ENCODE assay signal across 11 cellular contexts in the genomic region with DNA sequence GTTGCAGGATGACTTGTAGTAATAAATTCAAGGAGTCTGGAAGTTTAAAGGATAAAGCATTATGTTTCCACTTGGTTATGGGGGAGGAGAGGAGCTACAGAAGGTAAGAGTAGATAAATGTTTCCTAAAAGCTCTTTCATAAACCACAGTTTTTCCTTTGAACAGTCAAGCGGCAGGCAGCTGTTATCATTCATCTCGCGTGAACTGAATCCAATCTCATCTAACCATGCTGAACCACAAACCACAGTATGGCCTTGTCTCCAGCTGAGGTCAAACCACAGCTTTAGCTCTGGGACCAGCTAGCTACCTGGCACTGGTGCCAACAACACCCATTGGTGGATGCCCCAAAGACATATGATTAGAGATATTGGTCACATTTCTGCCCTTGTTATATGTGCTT.
DNase-seq lines count a peak whose midpoint lies in the region; ATAC-seq and TF ChIP-seq lines count a peak whose summit lies in the region.
"Had no signal": no experiment of that assay in that cellular context is flagged by ENCODE, and none has a peak within 500 bp of the region (broad histone marks: within the 10 kb centered on the region; RNA-seq: fewer than 3 reads in every experiment).

No MANE protein-coding gene starts in this region.

- no peak overlapping the region for H3K4me2 ChIP-seq in MM.1S (ENCODE audit: low read depth, low read length)

- H3K9ac ChIP-seq in MM.1S (ENCODE audit: low read length) = no peak overlapping the region

- H3F3A ChIP-seq in MM.1S (ENCODE audit: insufficient read depth, low read length) = no peaks in the 10 kb centered on the region

- H4K20me1 ChIP-seq in MM.1S (ENCODE audit: insufficient read depth, low read length) = no peaks in the 10 kb centered on the region

- no peaks in the 10 kb centered on the region for H3K9me2 ChIP-seq in MM.1S (replicated peaks; ENCODE audit: insufficient read depth, low read length)

- no peak for TF ChIP-seq CTCF in MM.1S (IDR thresholded peaks at IDR 0.05; ENCODE audit: low read length)

- peaks cover 51% of the 10 kb centered on the region for H3K27me3 Mint-ChIP-seq in activated naive CD8-positive, alpha-beta T cell treated with anti-CD3 and anti-CD28 coated beads for 36 hours

- H3K79me2 ChIP-seq in MM.1S (ENCODE audit: low read length) = no peaks in the 10 kb centered on the region

- H3K27ac Mint-ChIP-seq in activated naive CD8-positive, alpha-beta T cell treated with anti-CD3 and anti-CD28 coated beads for 36 hours = no peak overlapping the region
- H3K27ac Mint-ChIP-seq: B cell had no signal

- H3K4me1 ChIP-seq in MM.1S (ENCODE audit: low read length) = no peaks in the 10 kb centered on the region

- H3K27me3 ChIP-seq in MM.1S (replicated peaks; ENCODE audit: insufficient read depth, low read length) = no peaks in the 10 kb centered on the region

- no peak for ATAC-seq in HG03460 (IDR thresholded peaks at IDR 0.05; ENCODE audit: unreplicated experiment)
- ATAC-seq: left colon had no signal

- no peak overlapping the region for H3K27ac ChIP-seq in MM.1S (ENCODE audit: low read length)
- H3K27ac ChIP-seq: SK-N-MC had no signal

- H3K9me3 ChIP-seq in MM.1S (replicated peaks; ENCODE audit: insufficient read depth, low read length) = no peaks in the 10 kb centered on the region

- no peak overlapping the region for H2AFZ ChIP-seq in MM.1S (ENCODE audit: low read length)

- no peaks in the 10 kb centered on the region for H3K36me3 Mint-ChIP-seq in activated naive CD8-positive, alpha-beta T cell treated with anti-CD3 and anti-CD28 coated beads for 36 hours

- H3K4me1 Mint-ChIP-seq in activated naive CD8-positive, alpha-beta T cell treated with anti-CD3 and anti-CD28 coated beads for 36 hours = peaks cover 12% of the 10 kb centered on the region
- H3K4me1 Mint-ChIP-seq: B cell had no signal

- no peak overlapping the region for H3K4me3 Mint-ChIP-seq in activated naive CD8-positive, alpha-beta T cell treated with anti-CD3 and anti-CD28 coated beads for 36 hours
- H3K4me3 Mint-ChIP-seq: B cell had no signal

- no peaks in the 10 kb centered on the region for H3K36me3 ChIP-seq in MM.1S (replicated peaks; ENCODE audit: insufficient read depth, low read length)

- no peak overlapping the region for H3K4me3 ChIP-seq in MM.1S (ENCODE audit: low read length)
- H3K4me3 ChIP-seq: SK-N-MC had no signal

- H3K9me3 Mint-ChIP-seq in activated naive CD8-positive, alpha-beta T cell treated with anti-CD3 and anti-CD28 coated beads for 36 hours = no peaks in the 10 kb centered on the region

- DNase-seq in activated T-cell treated with anti-CD3 and anti-CD28 coated beads for 24 hours (ENCODE audit: low read depth) (peak; percentile 18), MM.1S (peak; percentile 77), foreskin melanocyte (no peak), NCI-H1092 (lab: John Stamatoyannopoulos, UW) (no peak)
- DNase-seq in activated T-cell treated with anti-CD3 and anti-CD28 coated beads, Interleukin-2, amount 50 U/mL, for 1 hour = no peak
- DNase-seq in activated naive CD8-positive, alpha-beta T cell treated with anti-CD3 and anti-CD28 coated beads for 36 hours = peak; percentile 3
- DNase-seq in stimulated activated CD8-positive, alpha-beta memory T cell treated with anti-CD3 and anti-CD28 coated beads, Interleukin-12 subunit alpha, Interleukin-12 subunit beta, amount 100 ng/mL, for 1 hour (ENCODE audit: low read depth) = peak; percentile 8
- DNase-seq: left colon had no signal

Comparison
In these comparisons a context has a peak if more than half of its experiments do, and no peak if none do; other contexts are left out.
1. DNase-seq: peak in activated T-cell treated with anti-CD3 and anti-CD28 coated beads for 24 hours (single experiment), MM.1S (single experiment), activated naive CD8-positive, alpha-beta T cell treated with anti-CD3 and anti-CD28 coated beads for 36 hours (single experiment) and stimulated activated CD8-positive, alpha-beta memory T cell treated with anti-CD3 and anti-CD28 coated beads, Interleukin-12 subunit alpha, Interleukin-12 subunit beta, amount 100 ng/mL, for 1 hour (single experiment); none in activated T-cell treated with anti-CD3 and anti-CD28 coated beads, Interleukin-2, amount 50 U/mL, for 1 hour (single experiment), foreskin melanocyte (single experiment) and NCI-H1092 (single experiment).